8 cellular contexts compared by ENCODE assay signal in genomic region chr20:45880988-45881788, GRCh38. TPM values are rescaled to one million over a fixed set of nuclear protein-coding genes. Genes with fewer than 3 reads are reported as not detected.
DNase-seq lines count a peak whose midpoint lies in the region; ATAC-seq, FAIRE-seq and TF ChIP-seq lines count a peak whose summit lies in the region.

Gene ZSWIM1 (plus strand): TSS chr20:45881227. CDS start chr20:45882593, 1,366 bp downstream.

- H3K4me3 ChIP-seq in WI38 (ENCODE audit: low read depth, low read length) (peak within 1 kb of the TSS; percentile 82), cardiac fibroblast (replicated peaks in 1 of 2; ENCODE audit: low read depth in 2 of 2, low read length in 2 of 2) (peak within 1 kb of the TSS; percentile 67 to 73), small intestine (ENCODE audit: low read depth in 1 of 2, low read length in 2 of 2) (peak within 1 kb of the TSS; percentile 37 to 65)

- H3K36me3 ChIP-seq in small intestine (ENCODE audit: control insufficient read depth in 2 of 2, insufficient read depth in 2 of 2, low read length in 2 of 2): peaks cover 3 to 8% of the 10 kb centered on the region in 2 donors

- H3K27me3 ChIP-seq in small intestine (ENCODE audit: control insufficient read depth in 2 of 2, insufficient read depth in 2 of 2, low read length in 2 of 2): no peaks in the 10 kb centered on the region

- peak; percentile 97 for ATAC-seq in GM18909 (IDR thresholded peaks at IDR 0.05; ENCODE audit: poor library complexity, unreplicated experiment)
- ATAC-seq in HG03159 (IDR thresholded peaks at IDR 0.05; ENCODE audit: unreplicated experiment): peak; percentile 98

- no peaks in the 10 kb centered on the region for H3K9me3 ChIP-seq in small intestine (ENCODE audit: control insufficient read depth, low read depth)

- TF ChIP-seq CTCF in WI38 (IDR thresholded peaks at IDR 0.05; ENCODE audit: low read depth, low read length) (no peak), cardiac fibroblast (IDR thresholded peaks at IDR 0.05; ENCODE audit: low read depth, low read length) (no peak)

- peak within 1 kb of the TSS; percentile 66 to 91 for H3K27ac ChIP-seq in small intestine (ENCODE audit: low read depth in 1 of 2, low read length in 1 of 2)

- 0 to 1% (median 0%) methylated on average over 23 of the region's 23 CpGs for WGBS in small intestine, 3 donors

- no peaks in the 10 kb centered on the region for H3K4me1 ChIP-seq in small intestine (ENCODE audit: control insufficient read depth in 2 of 2, insufficient read depth in 1 of 2, low read depth in 1 of 2, low read length in 1 of 2)

- DNase-seq in AG08395 (ENCODE audit: low spot score) (peak; percentile 100), NCI-H2227 (lab: John Stamatoyannopoulos, UW; ENCODE audit: unreplicated experiment) (peak; percentile 100), cardiac fibroblast (ENCODE audit: low read depth in 2 of 2) (peak; percentile 99), iPS-NIHi7 (ENCODE audit: extremely low spot score) (peak; percentile 99), small intestine (peak; percentile 100)

- FAIRE-seq in small intestine (lab: Jason Lieb, UNC): no peak

RNA-seq across cellular contexts. Expression of gene ZSWIM1, which starts in this region (rescaled TPM):
- polyA plus RNA-seq in small intestine: 1 to 10 TPM; 2.5 to 4.6 (median 2.7) TPM

Comparison
In these comparisons a context has a peak if more than half of its experiments do, and no peak if none do; other contexts are left out.
1. Peak in every context shown above with its lines: DNase-seq, ATAC-seq, H3K4me3 ChIP-seq and H3K27ac ChIP-seq.